In the genomic region with DNA sequence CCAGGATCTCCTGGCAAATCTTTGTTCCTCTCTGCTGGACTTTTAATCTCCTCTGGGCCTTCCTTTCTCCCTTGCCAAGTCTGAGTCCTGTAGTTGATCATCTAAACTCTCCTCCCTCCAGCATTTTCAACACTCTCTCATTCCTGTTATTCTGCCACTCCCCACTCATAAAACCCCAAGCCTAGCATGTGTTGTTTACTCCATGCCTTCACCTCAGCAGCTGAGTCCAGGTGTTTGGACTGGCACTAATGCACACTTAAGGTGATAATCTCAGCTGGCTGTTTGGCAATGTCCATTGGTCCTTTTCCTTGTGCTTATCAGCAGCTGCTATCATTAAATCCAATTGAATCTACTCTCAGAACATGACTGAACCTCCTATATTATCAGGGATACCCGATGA, we compare ENCODE assay signal across 25 cellular contexts.
"Had no signal": no experiment of that assay in that cellular context is flagged by ENCODE, and none has a peak within 500 bp of the region (broad histone marks: within the 10 kb centered on the region; RNA-seq: fewer than 3 reads in every experiment).

No MANE protein-coding gene starts in this region.

- H3K36me3 ChIP-seq: esophagus squamous epithelium, heart right ventricle, lower lobe of right lung, ovary, sigmoid colon, spleen, tibial artery had no signal

- DNase-seq: cortex of kidney; effector memory CD8-positive, alpha-beta T cell; erythroblast; esophagus squamous epithelium; foreskin melanocyte; glutamatergic neuron; heart right ventricle; hippocampal formation; left ventricle myocardium superior; lower lobe of right lung; natural killer cell; occipital lobe; ovary; posterior cingulate gyrus; psoas muscle; right cardiac atrium; sigmoid colon; spleen; stimulated activated CD4-positive, alpha-beta T cell treated with anti-CD3 and anti-CD28 coated beads, Interleukin-4, amount 100 ng/mL, for 4 hours; stimulated activated naive CD8-positive, alpha-beta T cell treated with anti-CD3 and anti-CD28 coated beads, Interleukin-15, Interleukin-2, amounts not matched to agents 100 U/mL and 50 U/mL, for 24 hours; substantia nigra; testis; tibial artery had no signal

- H3K4me3 ChIP-seq: esophagus squamous epithelium, heart right ventricle, lower lobe of right lung, ovary, psoas muscle, sigmoid colon, spleen, testis, tibial artery had no signal

- H3K27ac ChIP-seq: esophagus squamous epithelium, heart right ventricle, lower lobe of right lung, ovary, psoas muscle, sigmoid colon, spleen, testis, tibial artery had no signal

- H3K4me1 ChIP-seq: heart right ventricle, lower lobe of right lung, psoas muscle, sigmoid colon, spleen, testis, tibial artery had no signal

- H3K9me3 ChIP-seq: esophagus squamous epithelium, heart right ventricle, lower lobe of right lung, ovary, psoas muscle, sigmoid colon, spleen, testis, tibial artery had no signal

- FAIRE-seq: endometrium, islet of Langerhans had no signal

- H3K27me3 ChIP-seq: esophagus squamous epithelium, heart right ventricle, ovary, sigmoid colon, spleen, testis, tibial artery had no signal
